Comparison of ENCODE assay signal across 19 cellular contexts in genomic region chr3:13512451-13512850, GRCh38. TPM values are rescaled to one million over a fixed set of nuclear protein-coding genes. Genes with fewer than 3 reads are reported as not detected.
"Had no signal": no experiment of that assay in that cellular context is flagged by ENCODE, and none has a peak within 500 bp of the region (broad histone marks: within the 10 kb centered on the region; RNA-seq: fewer than 3 reads in every experiment).

No MANE protein-coding gene starts in this region.

- DNase-seq: activated CD4-positive, alpha-beta memory T cell treated with anti-CD3 and anti-CD28 coated beads, Interleukin-2, amount 10 ng/mL, durations not matched to agents 7 days and 5 days; activated CD4-positive, alpha-beta T cell treated with anti-CD3 and anti-CD28 coated beads for 48 hours; activated CD4-positive, CD25-positive, alpha-beta regulatory T cell; activated CD8-positive, alpha-beta memory T cell treated with anti-CD3 and anti-CD28 coated beads, Interleukin-2, amount 10 ng/mL, durations not matched to agents 7 days and 5 days; caudate nucleus; foreskin keratinocyte; hypothalamus; islet precursor cell; mammary epithelial cell; nephron progenitor cell; stimulated activated CD4-positive, alpha-beta T cell treated with anti-CD3 and anti-CD28 coated beads, Interleukin-4, amount 100 ng/mL, for 24 hours; T-helper 1 cell; T-helper 9 cell had no signal

- ATAC-seq: activated CD8-positive, alpha-beta memory T cell treated with anti-CD3 and anti-CD28 coated beads, Interleukin-2, amount 10 ng/mL, durations not matched to agents 7 days and 5 days; body of pancreas; foreskin keratinocyte; stimulated activated effector memory CD8-positive, alpha-beta T cell treated with anti-CD3 and anti-CD28 coated beads, Interleukin-12 subunit alpha, Interleukin-12 subunit beta, amount 100 ng/mL, for 72 hours had no signal

- H3K27ac ChIP-seq: body of pancreas, prostate gland had no signal

- H3K4me3 ChIP-seq: body of pancreas, dorsolateral prefrontal cortex, prostate gland, right atrium auricular region, smooth muscle cell had no signal

- H3K9me3 ChIP-seq: body of pancreas, prostate gland, right atrium auricular region had no signal

- H3K27me3 ChIP-seq: body of pancreas, dorsolateral prefrontal cortex, foreskin keratinocyte, right atrium auricular region had no signal

- H3K36me3 ChIP-seq: prostate gland, right atrium auricular region had no signal

- H3K4me1 ChIP-seq: body of pancreas, prostate gland had no signal

RNA-seq across cellular contexts. Expression of gene FBLN2, which starts 36.5 kb away (rescaled TPM):
- total RNA-seq: activated CD4-positive, alpha-beta memory T cell treated with anti-CD3 and anti-CD28 coated beads, Interleukin-2, amount 10 ng/mL, durations not matched to agents 7 days and 5 days had no signal
